In genomic region chr1:1173061-1173792, GRCh38 we compare ENCODE assay signal across 22 cellular contexts. TPM values are rescaled to one million over a fixed set of nuclear protein-coding genes. Genes with fewer than 3 reads are reported as not detected.
DNase-seq lines count a peak whose midpoint lies in the region; ATAC-seq and TF ChIP-seq lines count a peak whose summit lies in the region.
"Had no signal": no experiment of that assay in that cellular context is flagged by ENCODE, and none has a peak within 500 bp of the region (broad histone marks: within the 10 kb centered on the region; RNA-seq: fewer than 3 reads in every experiment).

No MANE protein-coding gene starts in this region.

- TF ChIP-seq CTCF in Peyer's patch (IDR thresholded peaks at IDR 0.05): no peak
- TF ChIP-seq CTCF in left ventricle myocardium inferior (IDR thresholded peaks at IDR 0.05; ENCODE audit: borderline replicate concordance): no peak

- peaks cover 22% of the 10 kb centered on the region for H3K4me1 Mint-ChIP-seq in activated CD4-positive, alpha-beta T cell treated with anti-CD3 and anti-CD28 coated beads for 36 hours

- H3K4me2 ChIP-seq in neuronal stem cell (ENCODE audit: insufficient read depth, low read length, poor library complexity, severe bottlenecking): peak overlapping the region; percentile 64

- peak overlapping the region; percentile 82 for H3K14ac ChIP-seq in neuronal stem cell (ENCODE audit: low read length)

- no peak overlapping the region for H3K9ac ChIP-seq in neuronal stem cell (ENCODE audit: low read depth, low read length, poor library complexity)

- peaks cover 2% of the 10 kb centered on the region for H3K79me1 ChIP-seq in neuronal stem cell (ENCODE audit: low read depth, low read length)

- peak overlapping the region; percentile 98 for H2BK15ac ChIP-seq in neuronal stem cell (ENCODE audit: low read length)

- WGBS in neuronal stem cell (ENCODE audit: extremely low coverage in 2 of 2, insufficient read length in 2 of 2, insufficient replicate concordance in 1 of 2), 2 donors: no CpG with 5 or more reads among the region's 32 CpGs

- POLR2A ChIA-PET in activated CD4-positive, alpha-beta T cell treated with anti-CD3 and anti-CD28 coated beads for 36 hours (lab: Charles Lee): interaction anchor here (0.6 kb wide), 1 partner anchor 15 kb away, joined by 3 read pairs; no protein-coding TSS in a partner anchor

- H3K23ac ChIP-seq in neuronal stem cell (ENCODE audit: low read depth, low read length, poor library complexity): peak overlapping the region; percentile 89

- CTCF ChIA-PET in activated CD4-positive, alpha-beta T cell treated with anti-CD3 and anti-CD28 coated beads for 36 hours (lab: Charles Lee): interaction anchor here (0.6 kb wide), 1 partner anchor 71 kb away, joined by 3 read pairs; no protein-coding TSS in a partner anchor

- H2BK120ac ChIP-seq in neuronal stem cell (ENCODE audit: low read depth, low read length): no peak overlapping the region

- no peak overlapping the region for H4K8ac ChIP-seq in neuronal stem cell (ENCODE audit: low read depth, low read length)

- peak overlapping the region; percentile 96 for H2AK5ac ChIP-seq in neuronal stem cell (ENCODE audit: low read depth, low read length)

- no peak overlapping the region for H3K27ac Mint-ChIP-seq in activated CD4-positive, alpha-beta T cell treated with anti-CD3 and anti-CD28 coated beads for 36 hours

- peak overlapping the region; percentile 94 for H2BK12ac ChIP-seq in neuronal stem cell (ENCODE audit: low read length)

- H3K27me3 ChIP-seq in Peyer's patch (no peaks in the 10 kb centered on the region), left ventricle myocardium inferior (ENCODE audit: low read depth) (peaks cover 100% of the 10 kb centered on the region), neuronal stem cell (ENCODE audit: control insufficient read depth in 3 of 3, insufficient read depth in 3 of 3, low read depth in 1 of 3, low read length in 3 of 3) (peaks cover 0 to 61% (median 10%) of the 10 kb centered on the region in 3 experiments)

- ATAC-seq in activated CD4-positive, alpha-beta T cell treated with anti-CD3 and anti-CD28 coated beads for 36 hours: peak; percentile 11
- no peak for ATAC-seq in GM19324 (IDR thresholded peaks at IDR 0.05; ENCODE audit: low FRiP score, unreplicated experiment)
- ATAC-seq: HCT116 had no signal

- no peak for DNase-seq in activated CD4-positive, alpha-beta T cell treated with anti-CD3 and anti-CD28 coated beads for 36 hours
- no peak for DNase-seq in activated CD4-positive, alpha-beta T cell treated with anti-CD3 and anti-CD28 coated beads for 1 hour
- DNase-seq in Peyer's patch (peak in 2 of 3 donors; percentile 43 to 46), left ventricle myocardium inferior (peak; percentile 11), neuronal stem cell (ENCODE audit: low spot score) (no peak), DMS153 treated with DMSO at 0.1 percent for 48 hours (lab: John Stamatoyannopoulos, UW; ENCODE audit: unreplicated experiment) (no peak)
- DNase-seq in stimulated activated CD4-positive, alpha-beta T cell treated with anti-CD3 and anti-CD28 coated beads, Interleukin-4, amount 100 ng/mL, for 24 hours: no peak
- DNase-seq: anterior cingulate cortex, DMS79, foreskin melanocyte, NCI-H146, NCI-H345 had no signal

- no peaks in the 10 kb centered on the region for H3K36me3 Mint-ChIP-seq in activated CD4-positive, alpha-beta T cell treated with anti-CD3 and anti-CD28 coated beads for 36 hours (ENCODE audit: low read depth)

- peaks cover 8% of the 10 kb centered on the region for H3K27me3 Mint-ChIP-seq in activated CD4-positive, alpha-beta T cell treated with anti-CD3 and anti-CD28 coated beads for 36 hours

- H3K9me3 Mint-ChIP-seq in activated CD4-positive, alpha-beta T cell treated with anti-CD3 and anti-CD28 coated beads for 36 hours (ENCODE audit: low read depth): no peaks in the 10 kb centered on the region

- H3K27ac ChIP-seq in Peyer's patch: no peak overlapping the region
- no peak overlapping the region for H3K27ac ChIP-seq in left ventricle myocardium inferior (replicated peaks)
- no peak overlapping the region for H3K27ac ChIP-seq in neuronal stem cell (replicated peaks; ENCODE audit: low read length)
- H3K27ac ChIP-seq: C4-2B, epithelial cell of prostate, RWPE1 had no signal

- peak overlapping the region; percentile 56 for H2AFZ ChIP-seq in neuronal stem cell (ENCODE audit: low read length)

- no peak overlapping the region for H3K4me3 Mint-ChIP-seq in activated CD4-positive, alpha-beta T cell treated with anti-CD3 and anti-CD28 coated beads for 36 hours

- H3K9me3 ChIP-seq in Peyer's patch: no peaks in the 10 kb centered on the region
- H3K9me3 ChIP-seq in left ventricle myocardium inferior (replicated peaks): peaks cover 4% of the 10 kb centered on the region
- peaks cover 0 to 7% of the 10 kb centered on the region in 2 donors for H3K9me3 ChIP-seq in neuronal stem cell (replicated peaks in 1 of 2; ENCODE audit: control insufficient read depth in 2 of 2, insufficient read depth in 1 of 2, low read depth in 1 of 2, low read length in 2 of 2)

- peak overlapping the region; percentile 91 for H3K18ac ChIP-seq in neuronal stem cell (ENCODE audit: low read length)

- no peak overlapping the region for H3K4ac ChIP-seq in neuronal stem cell (ENCODE audit: low read length)

- intact Hi-C loops in activated CD4-positive, alpha-beta T cell treated with anti-CD3 and anti-CD28 coated beads for 36 hours (cut with DNase I, micrococcal nuclease): no loop called here
- intact Hi-C loops in left ventricle myocardium inferior (cut with micrococcal nuclease): no loop called here

- H3K4me1 ChIP-seq in Peyer's patch (peaks cover 0 to 33% (median 3%) of the 10 kb centered on the region in 4 donors), left ventricle myocardium inferior (peaks cover 7% of the 10 kb centered on the region), neuronal stem cell (ENCODE audit: control insufficient read depth in 2 of 2, insufficient read depth in 1 of 2, low read depth in 1 of 2, low read length in 2 of 2) (peaks cover 19 to 20% of the 10 kb centered on the region in 2 donors)

- H2BK5ac ChIP-seq in neuronal stem cell (ENCODE audit: low read length): peak overlapping the region; percentile 66

- no peak for TF ChIP-seq POLR2A in Peyer's patch (IDR thresholded peaks at IDR 0.05)

- peak overlapping the region; percentile 53 for H4K91ac ChIP-seq in neuronal stem cell (ENCODE audit: low read depth, low read length, poor library complexity)

- peak overlapping the region in 1 of 4 donors; percentile 9 for H3K4me3 ChIP-seq in Peyer's patch
- no peak overlapping the region for H3K4me3 ChIP-seq in left ventricle myocardium inferior
- peak overlapping the region in 1 of 2 donors; percentile 33 for H3K4me3 ChIP-seq in neuronal stem cell (ENCODE audit: low read length in 2 of 2)

- H3K36me3 ChIP-seq in Peyer's patch: peaks cover 0 to 3% (median 0%) of the 10 kb centered on the region in 3 donors
- H3K36me3 ChIP-seq in left ventricle myocardium inferior: no peaks in the 10 kb centered on the region
- no peaks in the 10 kb centered on the region for H3K36me3 ChIP-seq in neuronal stem cell (replicated peaks in 1 of 2; ENCODE audit: control insufficient read depth in 2 of 2, insufficient read depth in 2 of 2, low read length in 2 of 2)

RNA-seq across cellular contexts. Expression of gene TTLL10, which starts 0.5 kb away (rescaled TPM):
- total RNA-seq in activated CD4-positive, alpha-beta T cell treated with anti-CD3 and anti-CD28 coated beads for 36 hours: not detected
- 1 to 10 TPM in 3 of 4 donors, not detected in 1; 1.6 to 3.6 (median 1.8) TPM for total RNA-seq in Peyer's patch
- not detected for total RNA-seq in left ventricle myocardium inferior
- 1.3 TPM for polyA plus RNA-seq in neuronal stem cell (2013, experiment 1 of 2)
- polyA plus RNA-seq in neuronal stem cell (2013, experiment 2 of 2): 1.3 TPM
- total RNA-seq: activated CD8-positive, alpha-beta memory T cell treated with anti-CD3 and anti-CD28 coated beads for 36 hours; LHCN-M2; lung microvascular endothelial cell; urinary bladder had no signal
- polyA plus RNA-seq: neural cell had no signal

RNA-seq across cellular contexts. Expression of gene TNFRSF18, which starts 33.2 kb away (rescaled TPM):
- total RNA-seq in activated CD4-positive, alpha-beta T cell treated with anti-CD3 and anti-CD28 coated beads for 36 hours: 100 to 1,000 TPM in 1 of 2 experiments, 10 to 100 TPM in 1; 95.0 to 164 TPM
- total RNA-seq in Peyer's patch (10 to 100 TPM in 1 of 4 donors, 1 to 10 TPM in 1, under 1 TPM in 1, not detected in 1; 0.70 to 38.0 (median 3.2) TPM), left ventricle myocardium inferior (not detected)
- polyA plus RNA-seq in neuronal stem cell (2013, experiment 1 of 2): 0.21 TPM
- 0.36 TPM for polyA plus RNA-seq in neuronal stem cell (2013, experiment 2 of 2)
- total RNA-seq: LHCN-M2, urinary bladder had no signal
- polyA plus RNA-seq: neural cell had no signal

RNA-seq across cellular contexts. Expression of gene TNFRSF4, which starts 40.7 kb away (rescaled TPM):
- total RNA-seq in activated CD4-positive, alpha-beta T cell treated with anti-CD3 and anti-CD28 coated beads for 36 hours: 100 to 1,000 TPM; 340 to 418 TPM
- 1 to 10 TPM in 3 of 4 donors, not detected in 1; 1.6 to 9.1 (median 2.8) TPM for total RNA-seq in Peyer's patch
- total RNA-seq in left ventricle myocardium inferior: 2.2 TPM
- polyA plus RNA-seq in neuronal stem cell (2013, experiment 1 of 2): 0.06 TPM
- 0.08 TPM for polyA plus RNA-seq in neuronal stem cell (2013, experiment 2 of 2)
- polyA plus RNA-seq: neural cell had no signal

RNA-seq across cellular contexts. Expression of gene C1orf159, which starts 57.3 kb away (rescaled TPM):
- total RNA-seq in activated CD4-positive, alpha-beta T cell treated with anti-CD3 and anti-CD28 coated beads for 36 hours: 10 to 100 TPM; 11.3 to 13.5 TPM
- total RNA-seq in Peyer's patch: 10 to 100 TPM; 14.0 to 32.0 (median 22.7) TPM
- 3.8 TPM for total RNA-seq in left ventricle myocardium inferior
- 12.3 TPM for polyA plus RNA-seq in neuronal stem cell (2013, experiment 1 of 2)
- 11.7 TPM for polyA plus RNA-seq in neuronal stem cell (2013, experiment 2 of 2)

RNA-seq across cellular contexts. Expression of gene SDF4, which starts 58.6 kb away (rescaled TPM):
- 100 to 1,000 TPM; 108 to 128 TPM for total RNA-seq in activated CD4-positive, alpha-beta T cell treated with anti-CD3 and anti-CD28 coated beads for 36 hours
- total RNA-seq in Peyer's patch (100 to 1,000 TPM in 3 of 4 donors, 10 to 100 TPM in 1; 88.3 to 280 (median 177) TPM), left ventricle myocardium inferior (114 TPM)
- 62.8 TPM for polyA plus RNA-seq in neuronal stem cell (2013, experiment 1 of 2)
- polyA plus RNA-seq in neuronal stem cell (2013, experiment 2 of 2): 64.4 TPM

Comparison
In these comparisons a context has a peak if more than half of its experiments do, and no peak if none do; other contexts are left out.
1. DNase-seq: peak in Peyer's patch (2 of 3) and left ventricle myocardium inferior (single experiment); none in activated CD4-positive, alpha-beta T cell treated with anti-CD3 and anti-CD28 coated beads for 36 hours (single experiment), activated CD4-positive, alpha-beta T cell treated with anti-CD3 and anti-CD28 coated beads for 1 hour (single experiment), neuronal stem cell (single experiment), stimulated activated CD4-positive, alpha-beta T cell treated with anti-CD3 and anti-CD28 coated beads, Interleukin-4, amount 100 ng/mL, for 24 hours (single experiment) and DMS153 treated with DMSO at 0.1 percent for 48 hours (single experiment).
2. RNA of gene TNFRSF4, which starts 40.7 kb away (total RNA-seq): 340 to 418 TPM in activated CD4-positive, alpha-beta T cell treated with anti-CD3 and anti-CD28 coated beads for 36 hours; 1.6 to 9.1 TPM in Peyer's patch and 2.2 TPM in left ventricle myocardium inferior (single experiment); every median in the first group is over 10 times any median in the second.